In the genomic region with DNA sequence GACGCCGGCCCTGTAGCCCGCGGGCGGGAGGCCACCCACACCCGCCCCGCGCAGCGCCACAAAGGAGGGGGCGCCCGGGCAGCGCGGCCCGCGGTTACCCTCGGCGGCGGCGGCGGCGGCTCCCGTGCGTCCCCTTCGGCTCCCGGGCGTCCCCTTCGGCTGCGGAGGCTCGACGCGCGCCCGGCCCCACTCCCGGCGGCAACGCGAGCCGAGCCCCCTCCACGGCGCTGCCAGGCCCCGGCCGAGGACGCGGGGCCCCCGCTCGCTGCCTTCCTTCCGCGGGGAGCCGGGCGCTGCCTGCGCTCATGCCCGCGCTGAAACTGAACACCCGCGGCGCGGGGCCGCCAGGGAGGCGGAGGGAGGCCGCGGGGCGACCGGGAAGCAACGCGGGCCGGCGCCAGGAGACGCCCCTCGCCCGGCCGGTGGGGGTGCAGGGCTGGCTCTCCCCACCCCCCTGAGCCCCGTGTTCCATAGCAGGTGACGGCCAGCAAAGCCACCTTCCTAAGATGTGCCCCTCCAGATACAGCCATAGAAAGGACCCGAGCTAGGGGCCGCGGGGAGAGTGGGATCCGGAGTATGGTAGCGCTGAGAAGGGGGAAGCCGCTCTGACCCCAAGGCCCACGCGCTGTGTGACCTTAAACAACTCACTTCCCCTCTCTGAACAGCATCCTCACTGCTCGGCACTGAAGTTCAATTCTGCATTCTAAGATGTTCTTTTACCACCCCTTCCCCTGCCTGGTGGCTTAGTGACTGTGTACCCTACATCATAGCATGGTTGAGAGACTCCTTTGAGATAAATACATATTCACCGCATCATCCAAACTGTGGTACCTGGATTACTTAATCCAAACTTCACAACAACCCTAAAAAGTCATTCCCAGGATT, we compare ENCODE assay signal across 8 cellular contexts. TPM values are rescaled to one million over a fixed set of nuclear protein-coding genes. Genes with fewer than 3 reads are reported as not detected.
DNase-seq lines count a peak whose midpoint lies in the region; ATAC-seq, FAIRE-seq and TF ChIP-seq lines count a peak whose summit lies in the region.

No MANE protein-coding gene starts in this region.

- FAIRE-seq in bronchial epithelial cell (lab: Jason Lieb, UNC) = no peak

- ATAC-seq in HG02943 (IDR thresholded peaks at IDR 0.05; ENCODE audit: low read depth, unreplicated experiment) (peak; percentile 7), RWPE2 (ENCODE audit: low read depth) (peak; percentile 22; the same call in 1 of the 3 replicates)

- H3K27me3 ChIP-seq in RWPE2 (ENCODE audit: insufficient read depth, poor library complexity, severe bottlenecking) (no peaks in the 10 kb centered on the region), bronchial epithelial cell (ENCODE audit: control insufficient read depth, insufficient read depth, low read length) (peaks cover 6% of the 10 kb centered on the region), liver (ENCODE audit: control insufficient read depth in 4 of 4, insufficient read depth in 4 of 4, low read length in 3 of 4) (no peaks in the 10 kb centered on the region), subcutaneous abdominal adipose tissue (ENCODE audit: control insufficient read depth in 5 of 5, insufficient read depth in 4 of 5, low read length in 5 of 5) (no peaks in the 10 kb centered on the region)

- WGBS in liver = 2% methylated on average over 83 of the region's 83 CpGs

- no peaks in the 10 kb centered on the region for H3K36me3 ChIP-seq in RWPE2 (ENCODE audit: low read depth)
- no peaks in the 10 kb centered on the region for H3K36me3 ChIP-seq in bronchial epithelial cell (ENCODE audit: control insufficient read depth, insufficient read depth, low read length)
- H3K36me3 ChIP-seq in liver (ENCODE audit: control insufficient read depth in 4 of 4, insufficient read depth in 3 of 4, low read depth in 1 of 4, low read length in 3 of 4) = peaks cover 0 to 3% (median 0%) of the 10 kb centered on the region in 4 donors
- H3K36me3 ChIP-seq in subcutaneous abdominal adipose tissue (ENCODE audit: control insufficient read depth in 5 of 5, insufficient read depth in 5 of 5, low read length in 5 of 5) = peaks cover 0 to 6% (median 4%) of the 10 kb centered on the region in 5 donors

- H3K4me1 ChIP-seq in RWPE2 (ENCODE audit: insufficient read depth, poor library complexity, severe bottlenecking) = peaks cover 4% of the 10 kb centered on the region
- peaks cover 6 to 35% (median 20%) of the 10 kb centered on the region in 4 donors for H3K4me1 ChIP-seq in liver (ENCODE audit: control insufficient read depth in 4 of 4, insufficient read depth in 4 of 4, low read length in 3 of 4)
- peaks cover 0 to 43% (median 28%) of the 10 kb centered on the region in 5 donors for H3K4me1 ChIP-seq in subcutaneous abdominal adipose tissue (ENCODE audit: control insufficient read depth in 5 of 5, insufficient read depth in 5 of 5, low read length in 5 of 5)

- H3K4me3 ChIP-seq in RWPE2 (ENCODE audit: severe bottlenecking) (peak overlapping the region; percentile 47), bronchial epithelial cell (ENCODE audit: low read depth, low read length) (peak overlapping the region; percentile 45), liver (ENCODE audit: low read depth in 1 of 3, low read length in 3 of 3) (peak overlapping the region; percentile 60 to 72 (median 67)), subcutaneous abdominal adipose tissue (ENCODE audit: low read depth in 1 of 5, low read length in 5 of 5) (peak overlapping the region; percentile 50 to 80 (median 67))

- no peak overlapping the region for H3K27ac ChIP-seq in RWPE2 (ENCODE audit: poor library complexity, severe bottlenecking)
- peak overlapping the region; percentile 97 for H3K27ac ChIP-seq in liver (ENCODE audit: low read depth in 1 of 2, low read length in 2 of 2)
- peak overlapping the region; percentile 50 for H3K27ac ChIP-seq in subcutaneous abdominal adipose tissue (ENCODE audit: low read depth, low read length)

- no peak for TF ChIP-seq RAD21 in liver (IDR thresholded peaks at IDR 0.05)

- H3K9ac ChIP-seq in liver (ENCODE audit: low read depth in 1 of 2, low read length in 2 of 2) (peak overlapping the region; percentile 50 to 71), subcutaneous abdominal adipose tissue (ENCODE audit: low read length in 5 of 5) (peak overlapping the region in 3 of 5 donors; percentile 30 to 73 (median 64))

- DNase-seq in SIG-M5 treated with dmso at 0.1 percent for 504 hours (lab: John Stamatoyannopoulos, UW; ENCODE audit: unreplicated experiment) (peak; percentile 60), SIG-M5 (lab: John Stamatoyannopoulos, UW) (no peak), RWPE2 (ENCODE audit: low spot score) (no peak), bronchial epithelial cell (ENCODE audit: low read depth) (no peak), NCI-H226 (no peak)

- no peak for TF ChIP-seq CTCF in RWPE2 (IDR thresholded peaks at IDR 0.05; ENCODE audit: poor library complexity, severe bottlenecking)
- TF ChIP-seq CTCF in bronchial epithelial cell (IDR thresholded peaks at IDR 0.05; ENCODE audit: insufficient read depth, low read length, severe bottlenecking) = no peak
- no peak for TF ChIP-seq CTCF in liver (IDR thresholded peaks at IDR 0.05; ENCODE audit: low read depth, low read length, missing input control)

- H3K9me3 ChIP-seq in RWPE2 (ENCODE audit: severe bottlenecking) (no peaks in the 10 kb centered on the region), liver (ENCODE audit: control insufficient read depth in 4 of 4, low read length in 3 of 4) (no peaks in the 10 kb centered on the region), subcutaneous abdominal adipose tissue (ENCODE audit: control insufficient read depth in 5 of 5, low read length in 5 of 5) (no peaks in the 10 kb centered on the region)

TF ChIP-seq in liver, 16 proteins besides CTCF, POLR2A, EP300 and RAD21:
- TF ChIP-seq YY1 (IDR thresholded peaks at IDR 0.05) = peak; percentile 59
- TF ChIP-seq, protein P1, sequence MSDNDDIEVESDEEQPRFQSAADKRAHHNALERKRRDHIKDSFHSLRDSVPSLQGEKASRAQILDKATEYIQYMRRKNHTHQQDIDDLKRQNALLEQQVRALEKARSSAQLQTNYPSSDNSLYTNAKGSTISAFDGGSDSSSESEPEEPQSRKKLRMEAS (IDR thresholded peaks at IDR 0.05) = no peak
TF ChIP-seq in liver: peak in this region for 1.

RNA-seq across cellular contexts. Expression of gene KDM2B, which starts 42.8 kb away (rescaled TPM):
- total RNA-seq in bronchial epithelial cell = 14.2 and 18.7 TPM in 2 replicates
- total RNA-seq in liver = 10 to 100 TPM; 13.7 to 34.2 TPM
- polyA plus RNA-seq in liver = 1 to 10 TPM; 7.0 to 7.4 TPM
